In genomic region chr7:158431941-158432347, GRCh38 we compare ENCODE assay signal across 8 cellular contexts.
DNase-seq lines count a peak whose midpoint lies in the region; ATAC-seq lines count a peak whose summit lies in the region.

No MANE protein-coding gene starts in this region.

- peak; percentile 76 for DNase-seq in GOT3 (lab: John Stamatoyannopoulos, UW)
- peak; percentile 90 to 93 for DNase-seq in SJSA1 (ENCODE audit: low read depth in 1 of 2, low spot score in 2 of 2)
- peak; percentile 75 for DNase-seq in left cardiac atrium
- DNase-seq in medulla oblongata (ENCODE audit: extremely low spot score), result no peak
- DNase-seq in activated CD4-positive, alpha-beta T cell treated with anti-CD3 and anti-CD28 coated beads for 48 hours, result no peak
- no peak for DNase-seq in effector memory CD4-positive, alpha-beta T cell

- ATAC-seq in left cardiac atrium (peak; percentile 34 to 96), GM19463 (IDR thresholded peaks at IDR 0.05; ENCODE audit: unreplicated experiment) (no peak)

- H3K9ac ChIP-seq in skeletal muscle satellite cell (ENCODE audit: low read depth, low read length), result peak overlapping the region; percentile 76

- H3K9me3 ChIP-seq in SJSA1 (replicated peaks) (no peaks in the 10 kb centered on the region), skeletal muscle satellite cell (replicated peaks; ENCODE audit: low read length) (no peaks in the 10 kb centered on the region)
- H3K9me3 ChIP-seq in effector memory CD4-positive, alpha-beta T cell (ENCODE audit: control insufficient read depth, low read length), result no peaks in the 10 kb centered on the region

- peak overlapping the region; percentile 48 for H3K27ac ChIP-seq in SJSA1
- no peak overlapping the region for H3K27ac ChIP-seq in effector memory CD4-positive, alpha-beta T cell (ENCODE audit: insufficient read depth, low read length, poor library complexity, severe bottlenecking)

- no peak overlapping the region for H3K4me3 ChIP-seq in SJSA1
- peak overlapping the region; percentile 60 for H3K4me3 ChIP-seq in skeletal muscle satellite cell (ENCODE audit: low read length)
- no peak overlapping the region for H3K4me3 ChIP-seq in effector memory CD4-positive, alpha-beta T cell (ENCODE audit: insufficient read depth, low read depth, low read length, poor library complexity, severe bottlenecking)

- H3K27me3 ChIP-seq in SJSA1 (replicated peaks) (no peaks in the 10 kb centered on the region), skeletal muscle satellite cell (ENCODE audit: control insufficient read depth, insufficient read depth, low read length) (no peaks in the 10 kb centered on the region)
- H3K27me3 ChIP-seq in effector memory CD4-positive, alpha-beta T cell (replicated peaks; ENCODE audit: control insufficient read depth, insufficient read depth, low read length, poor library complexity, severe bottlenecking), result no peaks in the 10 kb centered on the region

- H3K4me2 ChIP-seq in skeletal muscle satellite cell (ENCODE audit: low read length), result peak overlapping the region; percentile 75

- peaks cover 21% of the 10 kb centered on the region for H3K4me1 ChIP-seq in SJSA1 (replicated peaks)
- peaks cover 13% of the 10 kb centered on the region for H3K4me1 ChIP-seq in skeletal muscle satellite cell (ENCODE audit: control insufficient read depth, insufficient read depth, low read length)
- H3K4me1 ChIP-seq in effector memory CD4-positive, alpha-beta T cell (ENCODE audit: control insufficient read depth, insufficient read depth, low read length, poor library complexity, severe bottlenecking), result no peaks in the 10 kb centered on the region

- H3K36me3 ChIP-seq in SJSA1, result no peaks in the 10 kb centered on the region
- H3K36me3 ChIP-seq in skeletal muscle satellite cell (ENCODE audit: insufficient read depth, low read length), result no peaks in the 10 kb centered on the region
- H3K36me3 ChIP-seq in effector memory CD4-positive, alpha-beta T cell (ENCODE audit: control insufficient read depth, insufficient read depth, low read length), result no peaks in the 10 kb centered on the region

- intact Hi-C loops in left cardiac atrium (cut with DNase I), result no loop called here

Comparison
In these comparisons a context has a peak if more than half of its experiments do, and no peak if none do; other contexts are left out.
1. DNase-seq: peak in GOT3 (single experiment), SJSA1 (2 of 2) and left cardiac atrium (single experiment); none in medulla oblongata (single experiment), activated CD4-positive, alpha-beta T cell treated with anti-CD3 and anti-CD28 coated beads for 48 hours (single experiment) and effector memory CD4-positive, alpha-beta T cell (0 of 3).